ENCODE assay signal across 22 cellular contexts in genomic region chr2:232406556-232407310, GRCh38. TPM values are rescaled to one million over a fixed set of nuclear protein-coding genes. Genes with fewer than 3 reads are reported as not detected.
"Had no signal": no experiment of that assay in that cellular context is flagged by ENCODE, and none has a peak within 500 bp of the region (broad histone marks: within the 10 kb centered on the region; RNA-seq: fewer than 3 reads in every experiment).

Gene ALPG, plus strand, starts transcription at chr2:232406844. Its CDS starts 51 bp downstream, at chr2:232406895.

- H3K4me3 ChIP-seq: esophagus muscularis mucosa, gastroesophageal sphincter, heart right ventricle, lung, testis had no signal

- H3K9me3 Mint-ChIP-seq: activated naive CD8-positive, alpha-beta T cell treated with anti-CD3 and anti-CD28 coated beads for 36 hours; dendritic cell treated with granulocyte-macrophage colony-stimulating factor and Interleukin-4, amounts not matched to agents 40 ng/mL and 50 ng/mL, for 4 days; mesothelial cell of epicardium; nephron had no signal

- H3K36me3 ChIP-seq: esophagus muscularis mucosa, gastroesophageal sphincter, heart right ventricle had no signal

- H3K4me1 ChIP-seq: esophagus muscularis mucosa, gastroesophageal sphincter, heart right ventricle, testis had no signal

- H3K9me3 ChIP-seq: esophagus muscularis mucosa, gastroesophageal sphincter, heart right ventricle, testis had no signal

- DNase-seq: activated CD4-positive, alpha-beta T cell treated with anti-CD3 and anti-CD28 coated beads for 1 hour; activated CD4-positive, alpha-beta T cell treated with anti-CD3 and anti-CD28 coated beads, Interleukin-2, amount 50 U/mL, for 48 hours; activated naive CD8-positive, alpha-beta T cell treated with anti-CD3 and anti-CD28 coated beads for 36 hours; amniotic stem cell; effector CD8-positive, alpha-beta T cell; heart right ventricle; nucleus accumbens; retina; stimulated activated CD4-positive, alpha-beta T cell treated with anti-CD3 and anti-CD28 coated beads, Interleukin-12 subunit alpha, Interleukin-12 subunit beta, amount 100 ng/mL, for 4 hours; stimulated activated CD4-positive, alpha-beta T cell treated with anti-CD3 and anti-CD28 coated beads, Interleukin-1b, Interleukin-23, amount 100 ng/mL, for 48 hours; T1000; testis had no signal

- H3K4me1 Mint-ChIP-seq: activated naive CD8-positive, alpha-beta T cell treated with anti-CD3 and anti-CD28 coated beads for 36 hours; mesothelial cell of epicardium; nephron had no signal

- H3K27me3 ChIP-seq: testis had no signal

- H3K27ac Mint-ChIP-seq: activated naive CD8-positive, alpha-beta T cell treated with anti-CD3 and anti-CD28 coated beads for 36 hours; dendritic cell treated with granulocyte-macrophage colony-stimulating factor and Interleukin-4, amounts not matched to agents 40 ng/mL and 50 ng/mL, for 4 days; mesothelial cell of epicardium; nephron had no signal

- H3K27ac ChIP-seq: esophagus muscularis mucosa, gastroesophageal sphincter, heart right ventricle, testis had no signal

- H3K36me3 Mint-ChIP-seq: activated naive CD8-positive, alpha-beta T cell treated with anti-CD3 and anti-CD28 coated beads for 36 hours; mesothelial cell of epicardium had no signal

- H3K4me3 Mint-ChIP-seq: activated naive CD8-positive, alpha-beta T cell treated with anti-CD3 and anti-CD28 coated beads for 36 hours; dendritic cell treated with granulocyte-macrophage colony-stimulating factor and Interleukin-4, amounts not matched to agents 40 ng/mL and 50 ng/mL, for 4 days; mesothelial cell of epicardium; nephron had no signal

- ATAC-seq: gastroesophageal sphincter, heart right ventricle had no signal

RNA-seq across cellular contexts. Expression of gene ALPG, which starts in this region (rescaled TPM):
- total RNA-seq: activated naive CD8-positive, alpha-beta T cell treated with anti-CD3 and anti-CD28 coated beads for 36 hours; cerebellum; endothelial cell of umbilical vein; esophagus muscularis mucosa; gastroesophageal sphincter; heart right ventricle; mesothelial cell of epicardium; T-helper 1 cell treated with Interleukin-12 subunit alpha and Interleukin-12 subunit beta and Interleukin-4 antibody, amounts not matched to agents 30 ng/mL and 1 ng/mL, for 36 hours; ureter had no signal
- polyA plus RNA-seq: endothelial cell of umbilical vein, heart right ventricle had no signal
